In genomic region chr15:63048986-63049665, GRCh38 we compare ENCODE assay signal across 8 cellular contexts. TPM values are rescaled to one million over a fixed set of nuclear protein-coding genes. Genes with fewer than 3 reads are reported as not detected.
DNase-seq lines count a peak whose midpoint lies in the region; ATAC-seq and TF ChIP-seq lines count a peak whose summit lies in the region.

No MANE protein-coding gene starts in this region.

- peak overlapping the region; percentile 95 for H3K4me2 ChIP-seq in skeletal muscle satellite cell (ENCODE audit: low read length)

- H3K4me1 ChIP-seq in breast epithelium (peaks cover 2 to 40% of the 10 kb centered on the region in 2 donors), skeletal muscle satellite cell (ENCODE audit: control insufficient read depth, insufficient read depth, low read length) (peaks cover 72% of the 10 kb centered on the region)

- H3K4me3 ChIP-seq in breast epithelium: peak overlapping the region; percentile 85 to 93 (median 90)
- peak overlapping the region; percentile 92 for H3K4me3 ChIP-seq in skeletal muscle satellite cell (ENCODE audit: low read length)

- TF ChIP-seq CTCF in breast epithelium (IDR thresholded peaks at IDR 0.05): peak in 1 of 3 donors; percentile 1

- H3K4me1 Mint-ChIP-seq in IgD-negative memory B cell (peaks cover 4 to 15% (median 8%) of the 10 kb centered on the region in 3 donors), immature natural killer cell (peaks cover 20 to 46% of the 10 kb centered on the region in 2 donors)
- peaks cover 10% of the 10 kb centered on the region for H3K4me1 Mint-ChIP-seq in T-helper 1 cell treated with Interleukin-12 subunit alpha and Interleukin-12 subunit beta and Interleukin-4 antibody, amounts not matched to agents 30 μg/mL and 1 μg/mL, for 36 hours (ENCODE audit: low read depth)

- H3K36me3 Mint-ChIP-seq in IgD-negative memory B cell: no peaks in the 10 kb centered on the region
- peaks cover 2% of the 10 kb centered on the region for H3K36me3 Mint-ChIP-seq in T-helper 1 cell treated with Interleukin-12 subunit alpha and Interleukin-12 subunit beta and Interleukin-4 antibody, amounts not matched to agents 30 μg/mL and 1 μg/mL, for 36 hours (ENCODE audit: low read depth)
- no peaks in the 10 kb centered on the region for H3K36me3 Mint-ChIP-seq in immature natural killer cell

- intact Hi-C loops in breast epithelium (cut with DNase I; ENCODE audit: low total_unique reads): loop anchor here (5.0 kb wide), 1 partner anchor 43 kb away; no protein-coding TSS in a partner anchor

- H3K27me3 ChIP-seq in breast epithelium (no peaks in the 10 kb centered on the region), skeletal muscle satellite cell (ENCODE audit: control insufficient read depth, insufficient read depth, low read length) (no peaks in the 10 kb centered on the region)

- H3K27ac Mint-ChIP-seq in IgD-negative memory B cell: peak overlapping the region; percentile 55 to 88 (median 71)
- H3K27ac Mint-ChIP-seq in T-helper 1 cell treated with Interleukin-12 subunit alpha and Interleukin-12 subunit beta and Interleukin-4 antibody, amounts not matched to agents 30 μg/mL and 1 μg/mL, for 36 hours: peak overlapping the region; percentile 73
- H3K27ac Mint-ChIP-seq in immature natural killer cell: peak overlapping the region; percentile 58 to 85 (median 76)

- H3K27me3 Mint-ChIP-seq in IgD-negative memory B cell: peaks cover 20% of the 10 kb centered on the region
- peaks cover 64% of the 10 kb centered on the region for H3K27me3 Mint-ChIP-seq in T-helper 1 cell treated with Interleukin-12 subunit alpha and Interleukin-12 subunit beta and Interleukin-4 antibody, amounts not matched to agents 30 μg/mL and 1 μg/mL, for 36 hours (ENCODE audit: low read depth)
- peaks cover 10 to 27% (median 23%) of the 10 kb centered on the region in 3 donors for H3K27me3 Mint-ChIP-seq in immature natural killer cell (ENCODE audit: low read depth in 3 of 3)

- H3K9me3 Mint-ChIP-seq in IgD-negative memory B cell: no peaks in the 10 kb centered on the region
- H3K9me3 Mint-ChIP-seq in T-helper 1 cell treated with Interleukin-12 subunit alpha and Interleukin-12 subunit beta and Interleukin-4 antibody, amounts not matched to agents 30 μg/mL and 1 μg/mL, for 36 hours: no peaks in the 10 kb centered on the region
- H3K9me3 Mint-ChIP-seq in immature natural killer cell: no peaks in the 10 kb centered on the region

- peak overlapping the region; percentile 93 to 95 for H3K27ac ChIP-seq in breast epithelium

- H3K36me3 ChIP-seq in breast epithelium: no peaks in the 10 kb centered on the region
- H3K36me3 ChIP-seq in skeletal muscle satellite cell (ENCODE audit: insufficient read depth, low read length): peaks cover 65% of the 10 kb centered on the region

- peak; percentile 60 for DNase-seq in EL
- DNase-seq in breast epithelium (ENCODE audit: low spot score in 2 of 2): peak in 1 of 2 donors; percentile 51
- DNase-seq in immature natural killer cell: peak; percentile 28 to 34 (median 34)
- no peak for DNase-seq in GM19238 (ENCODE audit: insufficient read length, low spot score)

- TF ChIP-seq POLR2A in breast epithelium (IDR thresholded peaks at IDR 0.05): no peak

- H3K9me3 ChIP-seq in breast epithelium: no peaks in the 10 kb centered on the region
- no peaks in the 10 kb centered on the region for H3K9me3 ChIP-seq in skeletal muscle satellite cell (replicated peaks; ENCODE audit: low read length)

- ATAC-seq in HG02885 (IDR thresholded peaks at IDR 0.05; ENCODE audit: poor library complexity, unreplicated experiment): no peak

- H3K4me3 Mint-ChIP-seq in IgD-negative memory B cell: peak overlapping the region; percentile 90 to 94 (median 94)
- peak overlapping the region; percentile 85 for H3K4me3 Mint-ChIP-seq in T-helper 1 cell treated with Interleukin-12 subunit alpha and Interleukin-12 subunit beta and Interleukin-4 antibody, amounts not matched to agents 30 μg/mL and 1 μg/mL, for 36 hours
- H3K4me3 Mint-ChIP-seq in immature natural killer cell: peak overlapping the region; percentile 88 to 96 (median 93)

- H3K9ac ChIP-seq in skeletal muscle satellite cell (ENCODE audit: low read depth, low read length): peak overlapping the region; percentile 98

RNA-seq across cellular contexts. Expression of gene TPM1, which starts 6.6 kb away (rescaled TPM):
- polyA plus RNA-seq in IgD-negative memory B cell (5.4 TPM), immature natural killer cell (10 to 100 TPM in 1 of 3 donors, 1 to 10 TPM in 2; 9.1 to 11.9 (median 9.2) TPM)
- total RNA-seq in breast epithelium: 100 to 1,000 TPM; 333 to 609 (median 575) TPM
- total RNA-seq in skeletal muscle satellite cell (2012; rRNA removed): 169 and 227 TPM in 2 replicates
